Comparison of ENCODE assay signal across 8 cellular contexts in the genomic region with DNA sequence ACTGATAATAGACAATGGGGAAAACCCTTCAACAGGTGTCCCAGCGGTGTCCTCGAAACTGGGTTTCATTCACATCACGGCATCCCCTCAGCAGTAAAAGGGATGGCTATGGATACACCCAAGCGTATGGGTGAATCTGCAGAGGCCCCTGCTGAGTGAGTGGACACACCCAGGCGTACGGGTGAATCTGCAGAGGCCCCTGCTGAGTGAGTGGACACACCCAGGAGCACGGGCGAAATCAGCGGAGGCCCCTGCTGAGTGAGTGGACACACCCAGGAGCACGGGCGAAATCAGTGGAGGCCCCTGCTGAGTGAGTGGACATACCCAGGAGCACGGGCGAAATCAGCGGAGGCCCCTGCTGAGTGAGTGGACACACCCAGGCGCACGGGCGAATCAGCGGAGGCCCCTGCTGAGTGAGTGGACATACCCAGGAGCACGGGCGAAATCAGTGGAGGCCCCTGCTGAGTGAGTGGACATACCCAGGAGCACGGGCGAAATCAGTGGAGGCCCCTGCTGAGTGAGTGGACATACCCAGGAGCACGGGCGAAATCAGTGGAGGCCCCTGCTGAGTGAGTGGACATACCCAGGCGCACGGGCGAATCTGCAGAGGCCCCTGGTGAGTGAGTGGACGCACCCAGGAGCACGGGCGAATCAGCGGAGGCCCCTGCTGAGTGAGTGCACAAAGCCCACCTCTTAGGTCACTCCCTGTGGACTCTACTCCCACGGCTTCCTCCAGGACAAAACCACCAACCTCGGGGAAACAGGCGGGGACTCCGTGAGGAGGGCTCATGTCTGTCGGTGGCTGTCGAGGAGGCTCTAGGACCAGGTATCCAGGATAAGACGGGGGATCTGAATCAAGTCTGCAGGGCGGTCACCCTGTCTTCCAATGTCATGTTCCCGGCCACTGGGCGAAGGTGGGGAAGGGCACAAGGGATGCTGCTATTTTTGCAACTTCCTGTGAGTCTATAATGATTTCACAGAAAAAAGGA.
DNase-seq lines count a peak whose midpoint lies in the region; ATAC-seq and TF ChIP-seq lines count a peak whose summit lies in the region.
"Not testable (repeated sequence)": the region's sequence is repeated elsewhere in the genome, so short reads cannot be mapped to it uniquely, and the experiment has no call there.

No MANE protein-coding gene starts in this region.

- H4K20me1 ChIP-seq in GM23338 (replicated peaks; ENCODE audit: insufficient read depth) = peaks cover 54% of the 10 kb centered on the region

- not testable (repeated sequence) for ATAC-seq in GM23338; stimulated activated effector memory CD8-positive, alpha-beta T cell treated with anti-CD3 and anti-CD28 coated beads, Interleukin-12 subunit alpha, Interleukin-12 subunit beta, amount 100 ng/mL, for 72 hours

- H3K27ac ChIP-seq in ACC112 (ENCODE audit: low read depth, low read length) (peak overlapping the region; percentile 53), GM23338 (ENCODE audit: low read depth) (peak overlapping the region; percentile 82; the same call in 1 of the 2 replicates), RWPE1 (peak overlapping the region; percentile 82)

- H3K4me3 ChIP-seq in ACC112 (ENCODE audit: low read depth, low read length); GM23338: not testable (repeated sequence)

- H3F3A ChIP-seq in GM23338 (replicated peaks; ENCODE audit: low read depth) = not testable (repeated sequence)

- H3K27me3 Mint-ChIP-seq in GM23338 (ENCODE audit: insufficient read depth, low read depth, poor library complexity) = peaks cover 19% of the 10 kb centered on the region
- not testable (repeated sequence) for H3K27me3 Mint-ChIP-seq in dendritic cell treated with granulocyte-macrophage colony-stimulating factor and Interleukin-4, amounts not matched to agents 40 ng/mL and 50 ng/mL, for 4 days; nephron progenitor cell (ENCODE audit: low read depth, poor library complexity)

- H3K27ac Mint-ChIP-seq in GM23338 = peak overlapping the region; percentile 75; the same call in 1 of the 2 replicates
- H3K27ac Mint-ChIP-seq in dendritic cell treated with granulocyte-macrophage colony-stimulating factor and Interleukin-4, amounts not matched to agents 40 ng/mL and 50 ng/mL, for 4 days = peak overlapping the region; percentile 51
- peak overlapping the region; percentile 57 for H3K27ac Mint-ChIP-seq in nephron progenitor cell
- H3K27ac Mint-ChIP-seq in stimulated activated effector memory CD8-positive, alpha-beta T cell treated with anti-CD3 and anti-CD28 coated beads, Interleukin-12 subunit alpha, Interleukin-12 subunit beta, amount 100 ng/mL, for 72 hours = peak overlapping the region; percentile 7

- H3K4me1 ChIP-seq in ACC112 (ENCODE audit: control insufficient read depth, insufficient read depth, low read length, unreplicated experiment) = peaks cover 66% of the 10 kb centered on the region
- peaks cover 44% of the 10 kb centered on the region for H3K4me1 ChIP-seq in GM23338 (ENCODE audit: insufficient read depth)

- CTCF ChIA-PET in RWPE1 (lab: Yijun Ruan, JAX) = interaction anchor here (0.6 kb wide), 1 partner anchor 754 kb away, joined by 3 read pairs; no protein-coding TSS in a partner anchor

- not testable (repeated sequence) for H3K4me3 Mint-ChIP-seq in GM23338; dendritic cell treated with granulocyte-macrophage colony-stimulating factor and Interleukin-4, amounts not matched to agents 40 ng/mL and 50 ng/mL, for 4 days; nephron progenitor cell
- H3K4me3 Mint-ChIP-seq in stimulated activated effector memory CD8-positive, alpha-beta T cell treated with anti-CD3 and anti-CD28 coated beads, Interleukin-12 subunit alpha, Interleukin-12 subunit beta, amount 100 ng/mL, for 72 hours = peak overlapping the region; percentile 62

- not testable (repeated sequence) for H2AFZ ChIP-seq in ACC112 (ENCODE audit: low read length, unreplicated experiment); GM23338

- peaks cover 93% of the 10 kb centered on the region for H3K79me2 ChIP-seq in ACC112 (ENCODE audit: control insufficient read depth, insufficient read depth, low read length, unreplicated experiment)
- H3K79me2 ChIP-seq in GM23338 (replicated peaks; ENCODE audit: insufficient read depth) = peaks cover 96% of the 10 kb centered on the region

- DNase-seq in GM23338 (ENCODE audit: low spot score); RWPE1 (ENCODE audit: low spot score); nephron progenitor cell; stimulated activated effector memory CD8-positive, alpha-beta T cell treated with anti-CD3 and anti-CD28 coated beads, Interleukin-12 subunit alpha, Interleukin-12 subunit beta, amount 100 ng/mL, for 72 hours (ENCODE audit: low spot score in 2 of 2): not testable (repeated sequence)
- DNase-seq in activated naive CD4-positive, alpha-beta T cell treated with anti-CD3 and anti-CD28 coated beads, Interleukin-2, amount 50 U/mL, for 16 hours = peak; percentile 7
- peak; percentile 44 for DNase-seq in islet precursor cell

- not testable (repeated sequence) for H3K36me3 ChIP-seq in ACC112 (ENCODE audit: insufficient read depth, low read length); GM23338 (ENCODE audit: insufficient read depth)

- not testable (repeated sequence) for H3K27me3 ChIP-seq in ACC112 (ENCODE audit: insufficient read depth, low read length); GM23338 (ENCODE audit: insufficient read depth)

- not testable (repeated sequence) for H3K9me3 Mint-ChIP-seq in GM23338; dendritic cell treated with granulocyte-macrophage colony-stimulating factor and Interleukin-4, amounts not matched to agents 40 ng/mL and 50 ng/mL, for 4 days; nephron progenitor cell; stimulated activated effector memory CD8-positive, alpha-beta T cell treated with anti-CD3 and anti-CD28 coated beads, Interleukin-12 subunit alpha, Interleukin-12 subunit beta, amount 100 ng/mL, for 72 hours

- not testable (repeated sequence) for H3K4me2 ChIP-seq in GM23338

- peaks cover 69% of the 10 kb centered on the region for H3K4me1 Mint-ChIP-seq in GM23338
- peaks cover 81% of the 10 kb centered on the region for H3K4me1 Mint-ChIP-seq in dendritic cell treated with granulocyte-macrophage colony-stimulating factor and Interleukin-4, amounts not matched to agents 40 ng/mL and 50 ng/mL, for 4 days (ENCODE audit: low read depth)
- peaks cover 71% of the 10 kb centered on the region for H3K4me1 Mint-ChIP-seq in nephron progenitor cell
- H3K4me1 Mint-ChIP-seq in stimulated activated effector memory CD8-positive, alpha-beta T cell treated with anti-CD3 and anti-CD28 coated beads, Interleukin-12 subunit alpha, Interleukin-12 subunit beta, amount 100 ng/mL, for 72 hours = peaks cover 87% of the 10 kb centered on the region

- intact Hi-C loops in dendritic cell treated with granulocyte-macrophage colony-stimulating factor and Interleukin-4, amounts not matched to agents 40 ng/mL and 50 ng/mL, for 4 days (cut with micrococcal nuclease) = not testable (repeated sequence)

- not testable (repeated sequence) for TF ChIP-seq CTCF in GM23338 (conservative IDR thresholded peaks at IDR 0.05; ENCODE audit: low read depth in 2 of 2); RWPE1 (conservative IDR thresholded peaks at IDR 0.05; ENCODE audit: low read depth); nephron progenitor cell (IDR thresholded peaks at IDR 0.05)

- POLR2A ChIA-PET in RWPE1 (lab: Yijun Ruan, JAX; ENCODE audit: low non-redundant PET) = not testable (repeated sequence)

- not testable (repeated sequence) for H3K9me2 ChIP-seq in GM23338 (ENCODE audit: insufficient read depth)

- H3K36me3 Mint-ChIP-seq in GM23338 (ENCODE audit: low read depth) = not testable (repeated sequence)
- H3K36me3 Mint-ChIP-seq in dendritic cell treated with granulocyte-macrophage colony-stimulating factor and Interleukin-4, amounts not matched to agents 40 ng/mL and 50 ng/mL, for 4 days (ENCODE audit: low read depth) = peaks cover 29% of the 10 kb centered on the region
- peaks cover 13% of the 10 kb centered on the region for H3K36me3 Mint-ChIP-seq in nephron progenitor cell (ENCODE audit: low read depth)
- H3K36me3 Mint-ChIP-seq in stimulated activated effector memory CD8-positive, alpha-beta T cell treated with anti-CD3 and anti-CD28 coated beads, Interleukin-12 subunit alpha, Interleukin-12 subunit beta, amount 100 ng/mL, for 72 hours = peaks cover 59% of the 10 kb centered on the region

Comparison
In these comparisons a context has a peak if more than half of its experiments do, and no peak if none do; other contexts are left out.
1. H3K27ac Mint-ChIP-seq: peak in every context shown above with its lines; median percentile 75 in GM23338; 57 in nephron progenitor cell; 51 in dendritic cell treated with granulocyte-macrophage colony-stimulating factor and Interleukin-4, amounts not matched to agents 40 ng/mL and 50 ng/mL, for 4 days; 7 in stimulated activated effector memory CD8-positive, alpha-beta T cell treated with anti-CD3 and anti-CD28 coated beads, Interleukin-12 subunit alpha, Interleukin-12 subunit beta, amount 100 ng/mL, for 72 hours.